11 cellular contexts compared by ENCODE assay signal in the genomic region with DNA sequence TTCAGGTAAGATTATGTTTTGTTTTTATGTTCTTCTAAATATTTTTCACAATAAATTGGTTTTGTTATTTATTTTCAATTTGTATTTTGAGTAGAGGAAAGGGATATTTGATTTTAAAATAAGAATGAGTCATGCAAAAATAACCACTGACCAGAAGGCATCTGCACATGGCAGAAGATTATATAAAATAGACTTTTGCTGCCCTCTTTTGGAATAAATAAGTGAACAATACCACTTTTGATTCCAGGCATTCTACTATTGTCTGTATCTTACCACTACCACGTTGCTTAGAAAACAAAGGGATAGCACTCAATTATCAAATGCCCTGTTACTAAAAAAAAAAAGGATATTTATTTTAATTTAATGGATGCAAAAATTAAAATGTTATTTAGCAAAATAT.
A peak's percentile ranks its signal among the peaks of the same experiment; 100 is the strongest.
DNase-seq lines count a peak whose midpoint lies in the region; ATAC-seq, FAIRE-seq and TF ChIP-seq lines count a peak whose summit lies in the region.
"Had no signal": no experiment of that assay in that cellular context is flagged by ENCODE, and none has a peak within 500 bp of the region (broad histone marks: within the 10 kb centered on the region; RNA-seq: fewer than 3 reads in every experiment).

No MANE protein-coding gene starts in this region.

- H3K4me1 ChIP-seq in liver (ENCODE audit: control insufficient read depth in 4 of 4, insufficient read depth in 4 of 4, low read length in 3 of 4): no peaks in the 10 kb centered on the region
- no peaks in the 10 kb centered on the region for H3K4me1 ChIP-seq in HepG2 (ENCODE audit: insufficient read depth, low read length)
- H3K4me1 ChIP-seq in left ventricle myocardium inferior: no peaks in the 10 kb centered on the region
- H3K4me1 ChIP-seq: parathyroid adenoma had no signal

- POLR2A ChIA-PET in HepG2 (lab: Yijun Ruan, JAX): no interaction called here

- TF ChIP-seq POLR2A in HepG2 (IDR thresholded peaks at IDR 0.05; ENCODE audit: insufficient read depth in 1 of 2, low read depth in 2 of 2, low read length in 2 of 2): no peak

- H3K9ac ChIP-seq in liver (ENCODE audit: low read depth in 1 of 2, low read length in 2 of 2) (no peak overlapping the region), HepG2 (ENCODE audit: insufficient read depth, low read depth, low read length) (no peak overlapping the region)
- H3K9ac ChIP-seq: parathyroid adenoma had no signal

- no peaks in the 10 kb centered on the region for H3K27me3 ChIP-seq in liver (ENCODE audit: control insufficient read depth in 4 of 4, insufficient read depth in 4 of 4, low read length in 3 of 4)
- H3K27me3 ChIP-seq in HepG2 (ENCODE audit: control insufficient read depth in 1 of 2, insufficient read depth in 2 of 2, low read length in 2 of 2): no peaks in the 10 kb centered on the region; a peak in 1 of 5 replicates
- no peaks in the 10 kb centered on the region for H3K27me3 ChIP-seq in left ventricle myocardium inferior (ENCODE audit: low read depth)

- DNase-seq in HepG2 (ENCODE audit: low spot score) (no peak), NCI-H446 (lab: John Stamatoyannopoulos, UW) (peak; percentile 11 to 64), fibroblast of peridontal ligament (ENCODE audit: extremely low read depth) (peak; percentile 8), left ventricle myocardium inferior (no peak), HUDEP-2 (lab: John Stamatoyannopoulos, UW; ENCODE audit: unreplicated experiment in 76 of 76) (no peak), GF-D8 (lab: John Stamatoyannopoulos, UW) (no peak)
- DNase-seq: activated gamma-delta T cell treated with Interleukin-2 at 50 U/mL for 16 hours; stimulated activated naive CD8-positive, alpha-beta T cell treated with anti-CD3 and anti-CD28 coated beads, Interleukin-15, Interleukin-2, amounts not matched to agents 100 U/mL and 50 U/mL, for 24 hours had no signal

- no peaks in the 10 kb centered on the region for H4K20me1 ChIP-seq in HepG2 (ENCODE audit: insufficient read depth, low read length)

- no peak for FAIRE-seq in HepG2 (lab: Jason Lieb, UNC)

- no peaks in the 10 kb centered on the region for H3K79me2 ChIP-seq in HepG2 (ENCODE audit: insufficient read depth, low read length)
- H3K79me2 ChIP-seq: parathyroid adenoma had no signal

- ATAC-seq in HepG2: no peak
- ATAC-seq in HG02870 (IDR thresholded peaks at IDR 0.05; ENCODE audit: unreplicated experiment): no peak
- ATAC-seq: stimulated activated naive CD8-positive, alpha-beta T cell treated with anti-CD3 and anti-CD28 coated beads, Interleukin-15, Interleukin-2, amounts not matched to agents 100 U/mL and 50 U/mL, for 24 hours had no signal

- 32% methylated on average over 1 of the region's 1 CpG for WGBS in liver
- WGBS in HepG2 (ENCODE audit: low lambda C conversion rate): 3% methylated on average over 1 of the region's 1 CpG

- no peaks in the 10 kb centered on the region for H3K9me3 ChIP-seq in liver (ENCODE audit: control insufficient read depth in 4 of 4, low read length in 3 of 4)
- no peaks in the 10 kb centered on the region for H3K9me3 ChIP-seq in HepG2 (ENCODE audit: low read length)
- peaks cover 4% of the 10 kb centered on the region for H3K9me3 ChIP-seq in left ventricle myocardium inferior (replicated peaks)

- TF ChIP-seq EP300 in HepG2 (IDR thresholded peaks at IDR 0.05; ENCODE audit: low read depth in 2 of 2, low read length in 2 of 2) (no peak), HepG2 (CRISPR knock-in tag; IDR thresholded peaks at IDR 0.05; ENCODE audit: borderline replicate concordance) (no peak)

- peak; percentile 14 to 39 for TF ChIP-seq RAD21 in liver (IDR thresholded peaks at IDR 0.05)
- no peak for TF ChIP-seq RAD21 in HepG2 (CRISPR knock-in tag; IDR thresholded peaks at IDR 0.05)

- H3K4me3 ChIP-seq in liver (ENCODE audit: low read depth in 1 of 3, low read length in 3 of 3): no peak overlapping the region
- H3K4me3 ChIP-seq in HepG2 (replicated peaks in 1 of 3; ENCODE audit: insufficient read depth in 1 of 3, low read depth in 2 of 3, low read length in 3 of 3): no peak overlapping the region
- no peak overlapping the region for H3K4me3 ChIP-seq in left ventricle myocardium inferior

- CTCF ChIA-PET in HepG2 (lab: Yijun Ruan, JAX; ENCODE audit: low intra/inter-chr PET ratio, low total read pairs): no interaction called here

- in situ Hi-C loops in HepG2 (cut with HindIII; ENCODE audit: extremely low pct_ligation_motif_present, low pct_unique_long_range_greater_than_20kb): no loop called here

- H2AFZ ChIP-seq in HepG2 (ENCODE audit: low read length): no peak overlapping the region
- H2AFZ ChIP-seq: parathyroid adenoma had no signal

- TF ChIP-seq CTCF in liver (IDR thresholded peaks at IDR 0.05; ENCODE audit: low read depth, low read length, missing input control) (no peak), HepG2 (CRISPR knock-in tag; IDR thresholded peaks at IDR 0.05) (no peak), left ventricle myocardium inferior (IDR thresholded peaks at IDR 0.05; ENCODE audit: borderline replicate concordance) (no peak)

- H3K36me3 ChIP-seq in liver (ENCODE audit: control insufficient read depth in 4 of 4, insufficient read depth in 3 of 4, low read depth in 1 of 4, low read length in 3 of 4) (no peaks in the 10 kb centered on the region), HepG2 (replicated peaks in 1 of 2; ENCODE audit: control insufficient read depth in 1 of 2, insufficient read depth in 2 of 2, low read length in 2 of 2) (no peaks in the 10 kb centered on the region), left ventricle myocardium inferior (no peaks in the 10 kb centered on the region)

- BruUV-seq in HepG2 (replicated peaks; lab: Mats Ljungman, UMichigan): no TSS peak

- intact Hi-C loops in HepG2 (cut with micrococcal nuclease; ENCODE audit: unreplicated experiment) (no loop called here), left ventricle myocardium inferior (cut with micrococcal nuclease) (no loop called here)

- H3K27ac ChIP-seq in liver (ENCODE audit: low read depth in 1 of 2, low read length in 2 of 2) (no peak overlapping the region), HepG2 (ENCODE audit: extremely low read length, insufficient read depth, low read length) (no peak overlapping the region), left ventricle myocardium inferior (replicated peaks) (no peak overlapping the region)
- H3K27ac ChIP-seq: parathyroid adenoma had no signal

- H3K4me2 ChIP-seq in HepG2 (ENCODE audit: low read depth, low read length): no peak overlapping the region

TF ChIP-seq in liver, 16 proteins besides CTCF, POLR2A, EP300 and RAD21:
- TF ChIP-seq, protein P1, sequence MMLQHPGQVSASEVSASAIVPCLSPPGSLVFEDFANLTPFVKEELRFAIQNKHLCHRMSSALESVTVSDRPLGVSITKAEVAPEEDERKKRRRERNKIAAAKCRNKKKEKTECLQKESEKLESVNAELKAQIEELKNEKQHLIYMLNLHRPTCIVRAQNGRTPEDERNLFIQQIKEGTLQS (IDR thresholded peaks at IDR 0.05): no peak
- TF ChIP-seq YY1 (IDR thresholded peaks at IDR 0.05): no peak
- no peak for TF ChIP-seq EGR1 (IDR thresholded peaks at IDR 0.05; ENCODE audit: low read depth in 2 of 2)
- TF ChIP-seq HNF4G (IDR thresholded peaks at IDR 0.05): no peak
- TF ChIP-seq, protein P2, sequence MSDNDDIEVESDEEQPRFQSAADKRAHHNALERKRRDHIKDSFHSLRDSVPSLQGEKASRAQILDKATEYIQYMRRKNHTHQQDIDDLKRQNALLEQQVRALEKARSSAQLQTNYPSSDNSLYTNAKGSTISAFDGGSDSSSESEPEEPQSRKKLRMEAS (IDR thresholded peaks at IDR 0.05): no peak
- TF ChIP-seq FOXA1 (IDR thresholded peaks at IDR 0.05): no peak
- TF ChIP-seq TAF1 (conservative IDR thresholded peaks at IDR 0.05): no peak
- TF ChIP-seq JUND (IDR thresholded peaks at IDR 0.05): no peak
- no peak for TF ChIP-seq HNF4A (conservative IDR thresholded peaks at IDR 0.05)
- no peak for TF ChIP-seq FOXA2 (IDR thresholded peaks at IDR 0.05)
- no peak for TF ChIP-seq GABPA (IDR thresholded peaks at IDR 0.05 in 1 of 2, conservative IDR thresholded peaks at IDR 0.05 in 1 of 2)

TF ChIP-seq in HepG2, 621 proteins besides CTCF, POLR2A, EP300 and RAD21 (continues in another document):
- TF ChIP-seq, protein P3, sequence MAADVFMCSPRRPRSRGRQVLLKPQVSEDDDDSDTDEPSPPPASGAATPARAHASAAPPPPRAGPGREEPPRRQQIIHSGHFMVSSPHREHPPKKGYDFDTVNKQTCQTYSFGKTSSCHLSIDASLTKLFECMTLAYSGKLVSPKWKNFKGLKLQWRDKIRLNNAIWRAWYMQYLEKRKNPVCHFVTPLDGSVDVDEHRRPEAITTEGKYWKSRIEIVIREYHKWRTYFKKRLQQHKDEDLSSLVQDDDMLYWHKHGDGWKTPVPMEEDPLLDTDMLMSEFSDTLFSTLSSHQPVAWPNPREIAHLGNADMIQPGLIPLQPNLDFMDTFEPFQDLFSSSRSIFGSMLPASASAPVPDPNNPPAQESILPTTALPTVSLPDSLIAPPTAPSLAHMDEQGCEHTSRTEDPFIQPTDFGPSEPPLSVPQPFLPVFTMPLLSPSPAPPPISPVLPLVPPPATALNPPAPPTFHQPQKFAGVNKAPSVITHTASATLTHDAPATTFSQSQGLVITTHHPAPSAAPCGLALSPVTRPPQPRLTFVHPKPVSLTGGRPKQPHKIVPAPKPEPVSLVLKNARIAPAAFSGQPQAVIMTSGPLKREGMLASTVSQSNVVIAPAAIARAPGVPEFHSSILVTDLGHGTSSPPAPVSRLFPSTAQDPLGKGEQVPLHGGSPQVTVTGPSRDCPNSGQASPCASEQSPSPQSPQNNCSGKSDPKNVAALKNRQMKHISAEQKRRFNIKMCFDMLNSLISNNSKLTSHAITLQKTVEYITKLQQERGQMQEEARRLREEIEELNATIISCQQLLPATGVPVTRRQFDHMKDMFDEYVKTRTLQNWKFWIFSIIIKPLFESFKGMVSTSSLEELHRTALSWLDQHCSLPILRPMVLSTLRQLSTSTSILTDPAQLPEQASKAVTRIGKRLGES (CRISPR knock-in tag; IDR thresholded peaks at IDR 0.05; ENCODE audit: borderline replicate concordance): no peak
- TF ChIP-seq ATF7-NPFF (CRISPR knock-in tag; IDR thresholded peaks at IDR 0.05; ENCODE audit: low read depth): no peak
- no peak for TF ChIP-seq ESRRA (CRISPR knock-in tag; IDR thresholded peaks at IDR 0.05; ENCODE audit: low read depth)
- TF ChIP-seq SP5 (CRISPR knock-in tag; IDR thresholded peaks at IDR 0.05; ENCODE audit: borderline replicate concordance, low read depth): no peak
- no peak for TF ChIP-seq ZNF354B (CRISPR knock-in tag; IDR thresholded peaks at IDR 0.05)
- TF ChIP-seq ZNF747 (CRISPR knock-in tag; IDR thresholded peaks at IDR 0.05; ENCODE audit: borderline replicate concordance): no peak
- TF ChIP-seq GFI1 (CRISPR knock-in tag; IDR thresholded peaks at IDR 0.05; ENCODE audit: borderline replicate concordance): no peak

Comparison
In these comparisons a context has a peak if more than half of its experiments do, and no peak if none do; other contexts are left out.
1. DNase-seq: peak in NCI-H446 (2 of 2) and fibroblast of peridontal ligament (single experiment); none in HepG2 (single experiment), left ventricle myocardium inferior (single experiment), HUDEP-2 (0 of 76) and GF-D8 (single experiment).